ENCODE assay signal across 26 cellular contexts in genomic region chr11:110894224-110894623, GRCh38.
"Had no signal": no experiment of that assay in that cellular context is flagged by ENCODE, and none has a peak within 500 bp of the region (broad histone marks: within the 10 kb centered on the region; RNA-seq: fewer than 3 reads in every experiment).

No MANE protein-coding gene starts in this region.

- H3K4me3 Mint-ChIP-seq: activated B cell treated with CpG ODN at 0.5 μM for 24 hours; activated CD8-positive, alpha-beta T cell treated with anti-CD3 and anti-CD28 coated beads for 36 hours; activated naive CD8-positive, alpha-beta T cell treated with anti-CD3 and anti-CD28 coated beads, Interleukin-2, amount 10 ng/mL, durations not matched to agents 7 days and 5 days; activated T-helper 17 cell treated with anti-CD3 and anti-CD28 coated beads, Interleukin-2, amount 50 U/mL, for 72 hours; central memory CD8-positive, alpha-beta T cell; endodermal cell; neural crest cell; T-helper 1 cell treated with Interleukin-12 subunit alpha and Interleukin-12 subunit beta and Interleukin-4 antibody, amounts not matched to agents 30 μg/mL and 1 μg/mL, for 36 hours had no signal

- ATAC-seq: activated CD8-positive, alpha-beta T cell treated with anti-CD3 and anti-CD28 coated beads for 36 hours; activated T-helper 17 cell treated with anti-CD3 and anti-CD28 coated beads, Interleukin-2, amount 50 U/mL, for 72 hours; gastrocnemius medialis; heart left ventricle; left lung; stimulated activated naive CD8-positive, alpha-beta T cell treated with anti-CD3 and anti-CD28 coated beads, Interleukin-15, Interleukin-2, amounts not matched to agents 100 U/mL and 50 U/mL, for 24 hours had no signal

- H3K27me3 Mint-ChIP-seq: activated CD8-positive, alpha-beta T cell treated with anti-CD3 and anti-CD28 coated beads for 36 hours; activated naive CD8-positive, alpha-beta T cell treated with anti-CD3 and anti-CD28 coated beads, Interleukin-2, amount 10 ng/mL, durations not matched to agents 7 days and 5 days; central memory CD8-positive, alpha-beta T cell had no signal

- H3K9me3 Mint-ChIP-seq: activated B cell treated with CpG ODN at 0.5 μM for 24 hours; activated CD8-positive, alpha-beta T cell treated with anti-CD3 and anti-CD28 coated beads for 36 hours; activated naive CD8-positive, alpha-beta T cell treated with anti-CD3 and anti-CD28 coated beads, Interleukin-2, amount 10 ng/mL, durations not matched to agents 7 days and 5 days; central memory CD8-positive, alpha-beta T cell; endodermal cell; T-helper 1 cell treated with Interleukin-12 subunit alpha and Interleukin-12 subunit beta and Interleukin-4 antibody, amounts not matched to agents 30 μg/mL and 1 μg/mL, for 36 hours had no signal

- H3K4me1 Mint-ChIP-seq: activated B cell treated with CpG ODN at 0.5 μM for 24 hours; activated naive CD8-positive, alpha-beta T cell treated with anti-CD3 and anti-CD28 coated beads, Interleukin-2, amount 10 ng/mL, durations not matched to agents 7 days and 5 days; activated T-helper 17 cell treated with anti-CD3 and anti-CD28 coated beads, Interleukin-2, amount 50 U/mL, for 72 hours; central memory CD8-positive, alpha-beta T cell had no signal

- H3K27ac ChIP-seq: brain microvascular endothelial cell, colonic mucosa, epithelial cell of prostate, gastrocnemius medialis, heart left ventricle, left lung, prostate gland, right atrium auricular region, tibial artery, uterus had no signal

- DNase-seq: activated B cell treated with CpG ODN at 0.5 μM for 24 hours; activated CD4-positive, alpha-beta T cell treated with anti-CD3 and anti-CD28 coated beads for 48 hours; activated CD8-positive, alpha-beta T cell treated with anti-CD3 and anti-CD28 coated beads for 36 hours; activated naive CD4-positive, alpha-beta T cell treated with Interleukin-2 at 50 U/mL for 16 hours; activated naive CD8-positive, alpha-beta T cell treated with anti-CD3 and anti-CD28 coated beads, Interleukin-2, amount 10 ng/mL, durations not matched to agents 7 days and 5 days; activated T-cell treated with anti-CD3 and anti-CD28 coated beads, Interleukin-2, amount 50 U/mL, for 1 hour; anterior cingulate cortex; brain microvascular endothelial cell; colonic mucosa; endodermal cell; gastrocnemius medialis; heart left ventricle; left lung; midbrain; stimulated activated CD4-positive, alpha-beta T cell treated with anti-CD3 and anti-CD28 coated beads, Interleukin-2, amount 100 ng/mL, for 24 hours; stimulated activated naive CD8-positive, alpha-beta T cell treated with anti-CD3 and anti-CD28 coated beads, Interleukin-15, Interleukin-2, amounts not matched to agents 100 U/mL and 50 U/mL, for 24 hours; substantia nigra; tibial artery; uterus had no signal

- H3K9me3 ChIP-seq: colonic mucosa, gastrocnemius medialis, heart left ventricle, left lung, prostate gland, right atrium auricular region, tibial artery, uterus had no signal

- H3K27ac Mint-ChIP-seq: activated B cell treated with CpG ODN at 0.5 μM for 24 hours; activated CD8-positive, alpha-beta T cell treated with anti-CD3 and anti-CD28 coated beads for 36 hours; activated naive CD8-positive, alpha-beta T cell treated with anti-CD3 and anti-CD28 coated beads, Interleukin-2, amount 10 ng/mL, durations not matched to agents 7 days and 5 days; activated T-helper 17 cell treated with anti-CD3 and anti-CD28 coated beads, Interleukin-2, amount 50 U/mL, for 72 hours; endodermal cell; T-helper 1 cell treated with Interleukin-12 subunit alpha and Interleukin-12 subunit beta and Interleukin-4 antibody, amounts not matched to agents 30 μg/mL and 1 μg/mL, for 36 hours had no signal

- H3K36me3 Mint-ChIP-seq: activated naive CD8-positive, alpha-beta T cell treated with anti-CD3 and anti-CD28 coated beads, Interleukin-2, amount 10 ng/mL, durations not matched to agents 7 days and 5 days had no signal

- H3K27me3 ChIP-seq: brain microvascular endothelial cell, colonic mucosa, gastrocnemius medialis, left lung, right atrium auricular region, tibial artery, uterus had no signal
